Comparison of ENCODE assay signal across 17 cellular contexts in genomic region chr2:105977807-105978206, GRCh38.
DNase-seq lines count a peak whose midpoint lies in the region; ATAC-seq and TF ChIP-seq lines count a peak whose summit lies in the region.
"Had no signal": no experiment of that assay in that cellular context is flagged by ENCODE, and none has a peak within 500 bp of the region (broad histone marks: within the 10 kb centered on the region; RNA-seq: fewer than 3 reads in every experiment).

No MANE protein-coding gene starts in this region.

- ATAC-seq in activated naive CD8-positive, alpha-beta T cell treated with anti-CD3 and anti-CD28 coated beads, Interleukin-2, amount 50 U/mL, for 24 hours: no peak
- ATAC-seq in HG03025 (IDR thresholded peaks at IDR 0.05; ENCODE audit: low FRiP score, unreplicated experiment): no peak

- H3K4me2 ChIP-seq in osteoblast (ENCODE audit: insufficient read depth, low read length): peak overlapping the region; percentile 22
- H3K4me2 ChIP-seq: PC-9 had no signal

- H3K9me3 Mint-ChIP-seq in activated naive CD8-positive, alpha-beta T cell (ENCODE audit: low read depth): no peaks in the 10 kb centered on the region
- H3K9me3 Mint-ChIP-seq in activated naive CD8-positive, alpha-beta T cell treated with anti-CD3 and anti-CD28 coated beads, Interleukin-2, amount 50 U/mL, for 24 hours: peaks cover 3% of the 10 kb centered on the region
- H3K9me3 Mint-ChIP-seq in HFFc6: peaks cover 37% of the 10 kb centered on the region
- H3K9me3 Mint-ChIP-seq in activated naive CD8-positive, alpha-beta T cell treated with anti-CD3 and anti-CD28 coated beads for 36 hours: peaks cover 7% of the 10 kb centered on the region

- H3K27ac ChIP-seq in osteoblast (ENCODE audit: low read depth, low read length): peak overlapping the region; percentile 57
- H3K27ac ChIP-seq: PC-9 had no signal

- H3K4me1 ChIP-seq in osteoblast (ENCODE audit: insufficient read depth, low read length): peaks cover 8% of the 10 kb centered on the region

- H4K20me1 ChIP-seq in osteoblast (ENCODE audit: insufficient read depth, low read length): no peaks in the 10 kb centered on the region

- no peak overlapping the region for H3K4me3 ChIP-seq in osteoblast (ENCODE audit: insufficient read depth, low read length)
- H3K4me3 ChIP-seq: PC-9 had no signal

- no peak for DNase-seq in activated naive CD8-positive, alpha-beta T cell treated with anti-CD3 and anti-CD28 coated beads, Interleukin-2, amount 50 U/mL, for 24 hours
- DNase-seq in HFFc6: no peak
- no peak for DNase-seq in activated naive CD8-positive, alpha-beta T cell treated with anti-CD3 and anti-CD28 coated beads for 36 hours
- DNase-seq in osteoblast (ENCODE audit: insufficient read length, low spot score, missing footprints): no peak
- DNase-seq in GOT3 (lab: John Stamatoyannopoulos, UW): no peak
- no peak for DNase-seq in cerebellar nuclear complex (lab: John Stamatoyannopoulos, UW)
- DNase-seq: DMS79, H9, KBM-7, NCI-H1048, NCI-H1436 treated with DMSO at 0.1 percent for 48 hours, NCI-H2029 treated with DMSO at 0.1 percent for 48 hours, NCI-H510A, NCI-H774 had no signal

- peaks cover 4% of the 10 kb centered on the region for H3K36me3 Mint-ChIP-seq in activated naive CD8-positive, alpha-beta T cell
- no peaks in the 10 kb centered on the region for H3K36me3 Mint-ChIP-seq in activated naive CD8-positive, alpha-beta T cell treated with anti-CD3 and anti-CD28 coated beads, Interleukin-2, amount 50 U/mL, for 24 hours (ENCODE audit: low read depth)
- H3K36me3 Mint-ChIP-seq in HFFc6 (ENCODE audit: low read depth): peaks cover 32% of the 10 kb centered on the region
- no peaks in the 10 kb centered on the region for H3K36me3 Mint-ChIP-seq in activated naive CD8-positive, alpha-beta T cell treated with anti-CD3 and anti-CD28 coated beads for 36 hours

- no peaks in the 10 kb centered on the region for H3K36me3 ChIP-seq in osteoblast (ENCODE audit: insufficient read depth, low read length)

- TF ChIP-seq CTCF in HFFc6 (IDR thresholded peaks at IDR 0.05) (no peak), osteoblast (IDR thresholded peaks at IDR 0.05; ENCODE audit: extremely low read depth, low read depth, low read length) (no peak)

- no peaks in the 10 kb centered on the region for H3K79me2 ChIP-seq in osteoblast (ENCODE audit: insufficient read depth, low read length)

- H3K4me1 Mint-ChIP-seq in activated naive CD8-positive, alpha-beta T cell (ENCODE audit: low read depth): peaks cover 46% of the 10 kb centered on the region
- H3K4me1 Mint-ChIP-seq in activated naive CD8-positive, alpha-beta T cell treated with anti-CD3 and anti-CD28 coated beads, Interleukin-2, amount 50 U/mL, for 24 hours: peaks cover 28% of the 10 kb centered on the region
- H3K4me1 Mint-ChIP-seq in HFFc6 (ENCODE audit: low read depth): peaks cover 20% of the 10 kb centered on the region
- H3K4me1 Mint-ChIP-seq in activated naive CD8-positive, alpha-beta T cell treated with anti-CD3 and anti-CD28 coated beads for 36 hours: peaks cover 33% of the 10 kb centered on the region

- H3K27me3 ChIP-seq in osteoblast (ENCODE audit: insufficient read depth, low read length): peaks cover 11% of the 10 kb centered on the region

- H3K9me3 ChIP-seq in osteoblast (ENCODE audit: low read depth, low read length): peaks cover 12% of the 10 kb centered on the region

- H2AFZ ChIP-seq in osteoblast (ENCODE audit: low read length): no peak overlapping the region
- H2AFZ ChIP-seq: PC-9 had no signal

- peak overlapping the region; percentile 73 for H3K4me3 Mint-ChIP-seq in activated naive CD8-positive, alpha-beta T cell
- H3K4me3 Mint-ChIP-seq in activated naive CD8-positive, alpha-beta T cell treated with anti-CD3 and anti-CD28 coated beads, Interleukin-2, amount 50 U/mL, for 24 hours: no peak overlapping the region
- H3K4me3 Mint-ChIP-seq in HFFc6: peak overlapping the region; percentile 39; the same call in 1 of the 2 replicates
- H3K4me3 Mint-ChIP-seq in activated naive CD8-positive, alpha-beta T cell treated with anti-CD3 and anti-CD28 coated beads for 36 hours: no peak overlapping the region
- H3K4me3 Mint-ChIP-seq: H9 had no signal

- H3K27ac Mint-ChIP-seq in activated naive CD8-positive, alpha-beta T cell: peak overlapping the region; percentile 77
- H3K27ac Mint-ChIP-seq in activated naive CD8-positive, alpha-beta T cell treated with anti-CD3 and anti-CD28 coated beads, Interleukin-2, amount 50 U/mL, for 24 hours: no peak overlapping the region
- peak overlapping the region; percentile 80 for H3K27ac Mint-ChIP-seq in HFFc6
- H3K27ac Mint-ChIP-seq in activated naive CD8-positive, alpha-beta T cell treated with anti-CD3 and anti-CD28 coated beads for 36 hours: peak overlapping the region; percentile 19
- H3K27ac Mint-ChIP-seq: H9 had no signal

- no peaks in the 10 kb centered on the region for H3K27me3 Mint-ChIP-seq in activated naive CD8-positive, alpha-beta T cell
- no peaks in the 10 kb centered on the region for H3K27me3 Mint-ChIP-seq in activated naive CD8-positive, alpha-beta T cell treated with anti-CD3 and anti-CD28 coated beads, Interleukin-2, amount 50 U/mL, for 24 hours
- H3K27me3 Mint-ChIP-seq in HFFc6 (ENCODE audit: insufficient read depth): peaks cover 14% of the 10 kb centered on the region
- no peaks in the 10 kb centered on the region for H3K27me3 Mint-ChIP-seq in activated naive CD8-positive, alpha-beta T cell treated with anti-CD3 and anti-CD28 coated beads for 36 hours

Comparison
In these comparisons a context has a peak if more than half of its experiments do, and no peak if none do; other contexts are left out.
1. H3K4me3 Mint-ChIP-seq: peak in activated naive CD8-positive, alpha-beta T cell (single experiment) and HFFc6 (single experiment); none in activated naive CD8-positive, alpha-beta T cell treated with anti-CD3 and anti-CD28 coated beads, Interleukin-2, amount 50 U/mL, for 24 hours (single experiment) and activated naive CD8-positive, alpha-beta T cell treated with anti-CD3 and anti-CD28 coated beads for 36 hours (single experiment).